ENCODE assay signal across 8 cellular contexts in the genomic region with DNA sequence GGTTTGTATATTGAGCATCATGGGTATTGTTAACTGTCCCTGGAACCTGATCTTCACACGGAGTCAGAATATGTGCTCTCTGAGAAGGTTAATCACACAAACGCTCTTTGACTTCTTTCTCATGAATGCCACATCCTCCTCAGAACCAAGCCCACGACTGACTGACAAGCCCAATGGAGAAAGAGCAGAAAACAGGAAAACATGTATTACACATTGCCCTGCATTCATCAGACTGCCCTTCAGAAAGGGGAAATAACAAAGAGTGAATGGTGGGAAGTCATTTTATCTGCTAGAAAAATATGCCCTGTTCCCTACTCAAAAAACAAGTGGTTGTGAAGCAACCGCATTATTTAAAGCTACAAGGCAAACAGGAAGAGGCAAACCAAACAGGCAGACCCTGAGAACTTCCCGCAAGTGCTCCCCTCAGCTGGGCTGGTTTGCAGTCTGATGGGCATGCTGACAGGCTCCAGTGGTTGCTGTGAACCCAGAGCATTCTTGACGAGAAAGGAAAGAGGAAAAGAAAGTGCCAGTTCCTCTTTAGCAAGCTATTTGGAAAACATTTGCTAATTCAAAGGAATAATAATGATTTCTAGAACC.
DNase-seq lines count a peak whose midpoint lies in the region; ATAC-seq and TF ChIP-seq lines count a peak whose summit lies in the region.

No MANE protein-coding gene starts in this region.

- CTCF ChIA-PET in activated CD4-positive, alpha-beta memory T cell treated with anti-CD3 and anti-CD28 coated beads, Interleukin-2, amount 10 ng/mL, durations not matched to agents 7 days and 5 days (lab: Charles Lee), result no interaction called here

- intact Hi-C loops in posterior vena cava (cut with DNase I), result no loop called here

- TF ChIP-seq CTCF in brain microvascular endothelial cell (IDR thresholded peaks at IDR 0.05; ENCODE audit: low read depth, low read length, missing control alignments), result no peak

- no peaks in the 10 kb centered on the region for H3K27me3 ChIP-seq in brain microvascular endothelial cell (replicated peaks)

- no peaks in the 10 kb centered on the region for H3K9me3 Mint-ChIP-seq in activated CD4-positive, alpha-beta memory T cell treated with anti-CD3 and anti-CD28 coated beads, Interleukin-2, amount 10 ng/mL, durations not matched to agents 7 days and 5 days

- no peaks in the 10 kb centered on the region for H3K27me3 Mint-ChIP-seq in activated CD4-positive, alpha-beta memory T cell treated with anti-CD3 and anti-CD28 coated beads, Interleukin-2, amount 10 ng/mL, durations not matched to agents 7 days and 5 days

- no peak overlapping the region for H3K4me3 ChIP-seq in brain microvascular endothelial cell (ENCODE audit: low read depth, low read length)

- DNase-seq in brain microvascular endothelial cell, result peak; percentile 21
- peak; percentile 84 for DNase-seq in posterior vena cava (ENCODE audit: low spot score)
- DNase-seq in NCI-H2107 treated with DMSO at 0.1 percent for 48 hours (lab: John Stamatoyannopoulos, UW; ENCODE audit: unreplicated experiment), result no peak
- DNase-seq in effector CD4-positive, alpha-beta T cell, result no peak
- DNase-seq in activated CD4-positive, alpha-beta memory T cell treated with anti-CD3 and anti-CD28 coated beads, Interleukin-2, amount 10 ng/mL, durations not matched to agents 7 days and 5 days, result no peak

- H3K4me1 Mint-ChIP-seq in activated CD4-positive, alpha-beta memory T cell treated with anti-CD3 and anti-CD28 coated beads, Interleukin-2, amount 10 ng/mL, durations not matched to agents 7 days and 5 days, result peaks cover 2% of the 10 kb centered on the region

- H3K36me3 Mint-ChIP-seq in activated CD4-positive, alpha-beta memory T cell treated with anti-CD3 and anti-CD28 coated beads, Interleukin-2, amount 10 ng/mL, durations not matched to agents 7 days and 5 days (ENCODE audit: low read depth), result no peaks in the 10 kb centered on the region

- no peak overlapping the region for H3K27ac ChIP-seq in brain microvascular endothelial cell

- no peaks in the 10 kb centered on the region for H3K36me3 ChIP-seq in brain microvascular endothelial cell (replicated peaks)

- H3K27ac Mint-ChIP-seq in activated CD4-positive, alpha-beta memory T cell treated with anti-CD3 and anti-CD28 coated beads, Interleukin-2, amount 10 ng/mL, durations not matched to agents 7 days and 5 days, result no peak overlapping the region

- H3K4me3 Mint-ChIP-seq in activated CD4-positive, alpha-beta memory T cell treated with anti-CD3 and anti-CD28 coated beads, Interleukin-2, amount 10 ng/mL, durations not matched to agents 7 days and 5 days, result no peak overlapping the region

- ATAC-seq in GM19372 (IDR thresholded peaks at IDR 0.05; ENCODE audit: low read depth, unreplicated experiment) (peak; percentile 74), HG03342 (IDR thresholded peaks at IDR 0.05; ENCODE audit: unreplicated experiment) (peak; percentile 64), HG03520 (IDR thresholded peaks at IDR 0.05; ENCODE audit: unreplicated experiment) (no peak)

- POLR2A ChIA-PET in activated CD4-positive, alpha-beta memory T cell treated with anti-CD3 and anti-CD28 coated beads, Interleukin-2, amount 10 ng/mL, durations not matched to agents 7 days and 5 days (lab: Charles Lee), result no interaction called here

- in situ Hi-C loops in brain microvascular endothelial cell (cut with HindIII; ENCODE audit: low pct_ligation_motif_present, low sequenced_read_pairs), result no loop called here

Comparison
In these comparisons a context has a peak if more than half of its experiments do, and no peak if none do; other contexts are left out.
1. DNase-seq: peak in brain microvascular endothelial cell (single experiment) and posterior vena cava (single experiment); none in NCI-H2107 treated with DMSO at 0.1 percent for 48 hours (single experiment), effector CD4-positive, alpha-beta T cell (single experiment) and activated CD4-positive, alpha-beta memory T cell treated with anti-CD3 and anti-CD28 coated beads, Interleukin-2, amount 10 ng/mL, durations not matched to agents 7 days and 5 days (single experiment).